In the genomic region with DNA sequence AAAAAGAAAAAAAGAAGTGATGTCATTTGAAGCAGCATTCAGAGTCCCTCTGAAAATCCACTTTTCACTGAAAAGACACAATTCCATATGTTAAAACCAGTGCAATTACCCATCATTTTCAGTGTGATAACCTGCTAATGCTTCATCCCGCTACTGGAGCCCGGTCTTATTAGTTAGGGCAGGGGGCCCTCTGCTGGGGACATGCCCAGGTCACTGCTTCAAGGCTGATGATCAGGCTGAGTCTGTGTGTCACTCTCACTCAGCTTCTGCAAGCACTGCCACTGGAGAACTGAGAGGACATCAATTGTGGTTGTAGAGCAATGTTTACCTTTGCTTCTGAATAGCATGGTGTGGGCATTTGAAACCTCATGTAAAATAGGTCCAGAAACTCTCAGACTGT, we compare ENCODE assay signal across 9 cellular contexts. TPM values are rescaled to one million over a fixed set of nuclear protein-coding genes. Genes with fewer than 3 reads are reported as not detected.
DNase-seq lines count a peak whose midpoint lies in the region; ATAC-seq, FAIRE-seq and TF ChIP-seq lines count a peak whose summit lies in the region.
"Had no signal": no experiment of that assay in that cellular context is flagged by ENCODE, and none has a peak within 500 bp of the region (broad histone marks: within the 10 kb centered on the region; RNA-seq: fewer than 3 reads in every experiment).

No MANE protein-coding gene starts in this region.

- H3K36me3 ChIP-seq in Loucy (ENCODE audit: insufficient read depth, low read length) (no peaks in the 10 kb centered on the region), small intestine (ENCODE audit: control insufficient read depth in 2 of 2, insufficient read depth in 2 of 2, low read length in 2 of 2) (no peaks in the 10 kb centered on the region)
- H3K36me3 ChIP-seq: neutrophil had no signal

- H3K4me3 ChIP-seq in Loucy (ENCODE audit: low read length, poor library complexity, severe bottlenecking) (no peak overlapping the region), small intestine (ENCODE audit: low read depth in 1 of 2, low read length in 2 of 2) (no peak overlapping the region)

- no peak overlapping the region for H2AFZ ChIP-seq in Loucy (ENCODE audit: low read length)

- TF ChIP-seq CTCF in Loucy (conservative IDR thresholded peaks at IDR 0.05; ENCODE audit: low read length): peak; percentile 69

- no peaks in the 10 kb centered on the region for H3K9me2 ChIP-seq in Loucy (replicated peaks; ENCODE audit: low read depth, low read length)

- FAIRE-seq in small intestine (lab: Jason Lieb, UNC): no peak

- no peak overlapping the region for H3K9ac ChIP-seq in Loucy (ENCODE audit: low read depth, low read length, poor library complexity, severe bottlenecking)

- H3K9me3 ChIP-seq in Loucy (ENCODE audit: insufficient read depth, low read depth, low read length): no peaks in the 10 kb centered on the region
- H3K9me3 ChIP-seq in small intestine (ENCODE audit: control insufficient read depth, low read depth): no peaks in the 10 kb centered on the region
- H3K9me3 ChIP-seq: neutrophil had no signal

- peak; percentile 77 for ATAC-seq in GM21576 (IDR thresholded peaks at IDR 0.05; ENCODE audit: unreplicated experiment)

- DNase-seq in NCI-H1417 (lab: John Stamatoyannopoulos, UW): peak in 2 of 3 experiments; percentile 42 to 76
- DNase-seq in NCI-H1417 treated with DMSO at 0.1 percent for 48 hours (lab: John Stamatoyannopoulos, UW): no peak
- peak; percentile 9 for DNase-seq in T-helper 9 cell
- peak; percentile 4 for DNase-seq in fibroblast of gingiva (ENCODE audit: low read depth)
- DNase-seq in small intestine: peak; percentile 16
- no peak for DNase-seq in NCI-H187 (lab: John Stamatoyannopoulos, UW)

- H3K4me1 ChIP-seq in Loucy (ENCODE audit: insufficient read depth, low read length, poor library complexity, severe bottlenecking) (no peaks in the 10 kb centered on the region), small intestine (ENCODE audit: control insufficient read depth in 2 of 2, insufficient read depth in 1 of 2, low read depth in 1 of 2, low read length in 1 of 2) (no peaks in the 10 kb centered on the region)

- no peaks in the 10 kb centered on the region for H3K27me3 ChIP-seq in Loucy (ENCODE audit: insufficient read depth, low read length, poor library complexity, severe bottlenecking)
- H3K27me3 ChIP-seq in small intestine (ENCODE audit: control insufficient read depth in 2 of 2, insufficient read depth in 2 of 2, low read length in 2 of 2): no peaks in the 10 kb centered on the region
- H3K27me3 ChIP-seq: neutrophil had no signal

- H3K27ac ChIP-seq in small intestine (ENCODE audit: low read depth in 1 of 2, low read length in 1 of 2): no peak overlapping the region
- H3K27ac ChIP-seq: neutrophil had no signal

- no peaks in the 10 kb centered on the region for H3K79me2 ChIP-seq in Loucy (ENCODE audit: insufficient read depth, low read length)

- H4K20me1 ChIP-seq in Loucy (ENCODE audit: insufficient read depth, low read length, poor library complexity, severe bottlenecking): no peaks in the 10 kb centered on the region

- no peak overlapping the region for H3K4me2 ChIP-seq in Loucy (ENCODE audit: low read depth, low read length, poor library complexity, severe bottlenecking)

- no peaks in the 10 kb centered on the region for H3F3A ChIP-seq in Loucy (ENCODE audit: low read depth)

- 23 to 26% (median 24%) methylated on average over 2 of the region's 2 CpGs for WGBS in small intestine, 3 donors

RNA-seq across cellular contexts. Expression of a gene that starts 49.1 kb away (rescaled TPM):
- polyA plus RNA-seq in small intestine: under 1 TPM in 1 of 3 donors, not detected in 2; 0.24 TPM

Comparison
In these comparisons a context has a peak if more than half of its experiments do, and no peak if none do; other contexts are left out.
1. DNase-seq: peak in NCI-H1417 (2 of 3), T-helper 9 cell (single experiment), fibroblast of gingiva (single experiment) and small intestine (single experiment); none in NCI-H1417 treated with DMSO at 0.1 percent for 48 hours (single experiment) and NCI-H187 (0 of 2).